8 cellular contexts compared by ENCODE assay signal in the genomic region with DNA sequence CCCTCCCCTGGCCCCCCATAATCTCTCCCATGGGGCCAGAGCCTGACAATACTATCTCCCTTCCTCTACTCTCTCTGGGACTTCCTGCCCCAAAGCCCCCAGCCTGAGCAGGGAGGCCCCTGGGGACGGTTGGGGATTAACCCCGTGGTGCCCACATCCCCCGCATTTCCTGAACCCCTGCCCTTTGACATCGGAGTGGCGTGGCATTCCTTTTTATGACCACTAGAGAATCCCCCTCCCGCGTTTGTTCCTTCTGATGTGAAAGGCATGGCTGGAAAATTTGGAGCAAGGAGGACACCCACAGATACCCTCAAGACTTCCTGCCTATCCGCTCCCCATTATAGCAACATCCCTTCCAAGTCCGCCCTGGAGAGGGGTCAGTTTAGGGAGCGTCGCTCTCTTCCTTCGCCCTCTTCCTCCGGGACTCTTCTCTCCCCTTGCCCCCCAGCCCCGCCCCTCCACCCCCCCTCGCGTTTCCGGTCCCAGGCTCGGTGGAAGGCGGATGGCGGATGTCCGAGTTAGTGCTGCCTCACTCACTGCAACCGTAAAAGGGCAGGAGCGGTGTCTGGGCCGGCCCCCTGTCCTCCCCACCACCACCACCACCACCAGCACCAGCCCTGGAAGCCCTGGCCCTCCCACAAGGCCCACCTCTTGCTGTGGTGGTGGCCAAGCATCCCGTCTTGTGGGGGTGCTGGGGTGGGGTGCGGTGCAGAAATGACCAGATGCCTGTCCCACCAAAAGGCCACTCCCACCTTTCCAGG. TPM values are rescaled to one million over a fixed set of nuclear protein-coding genes. Genes with fewer than 3 reads are reported as not detected.
DNase-seq lines count a peak whose midpoint lies in the region; ATAC-seq and TF ChIP-seq lines count a peak whose summit lies in the region.

No MANE protein-coding gene starts in this region.

- DNase-seq in CD4-positive, alpha-beta T cell, result peak in 1 of 10 experiments; percentile 29
- peak; percentile 57 for DNase-seq in PC-3
- DNase-seq in breast epithelium (ENCODE audit: low spot score in 2 of 2), result peak; percentile 77 to 83
- DNase-seq in iris pigment epithelial cell (ENCODE audit: low read depth), result peak; percentile 77
- peak; percentile 22 for DNase-seq in stimulated activated CD8-positive, alpha-beta memory T cell treated with anti-CD3 and anti-CD28 coated beads, Interleukin-12 subunit alpha, Interleukin-12 subunit beta, amount 100 ng/mL, for 4 hours (ENCODE audit: low read depth)

- intact Hi-C loops in CD4-positive, alpha-beta T cell (cut with DNase I, micrococcal nuclease), result loop anchor here (1.0 to 5.0 kb wide), 4 partner anchors 14 to 183 kb away; partner anchors contain the start of genes QPCTL (in 1 of the 2) and SNRPD2 (in 1 of the 2)
- intact Hi-C loops in PC-3 (cut with micrococcal nuclease) (no loop called here), breast epithelium (cut with DNase I; ENCODE audit: low total_unique reads) (loop anchor here (1.0 kb wide), 1 partner anchor 79 kb away; no protein-coding TSS in a partner anchor)

- peaks cover 26% of the 10 kb centered on the region for H3K4me1 ChIP-seq in PC-3 (ENCODE audit: insufficient read depth, low read length)
- peaks cover 4 to 5% of the 10 kb centered on the region in 2 donors for H3K4me1 ChIP-seq in breast epithelium

- no peak for TF ChIP-seq POLR2A in breast epithelium (IDR thresholded peaks at IDR 0.05)

- peak overlapping the region; percentile 90 for H3K9ac ChIP-seq in PC-3 (ENCODE audit: low read length)

- H3F3A ChIP-seq in PC-3 (ENCODE audit: low read length, unreplicated experiment), result no peaks in the 10 kb centered on the region

- TSS peak; percentile 43 for BruUV-seq in PC-3 (replicated peaks; lab: Mats Ljungman, UMichigan)

- H3K27ac ChIP-seq in CD4-positive, alpha-beta T cell (ENCODE audit: low read depth, low read length), result peak overlapping the region; percentile 94
- H3K27ac ChIP-seq in PC-3 (ENCODE audit: low read length) (peak overlapping the region; percentile 51), breast epithelium (peak overlapping the region; percentile 94 to 95)

- no peaks in the 10 kb centered on the region for H3K27me3 Mint-ChIP-seq in CD4-positive, alpha-beta T cell

- H2AFZ ChIP-seq in PC-3 (ENCODE audit: low read length), result no peak overlapping the region

- no peaks in the 10 kb centered on the region for H3K9me2 ChIP-seq in PC-3 (replicated peaks; ENCODE audit: low read length)

- POLR2A ChIA-PET in CD4-positive, alpha-beta T cell (lab: Charles Lee), result interaction anchor here (0.9 to 1.5 kb wide), 5 partner anchors 10 to 130 kb away, joined by 3 to 4 read pairs (median 3); partner anchors contain the start of genes EML2, FOSB, OPA3 and PPM1N
- POLR2A ChIA-PET in PC-3 (lab: Charles Lee; ENCODE audit: unreplicated experiment), result no interaction called here

- peaks cover 17% of the 10 kb centered on the region for H3K36me3 Mint-ChIP-seq in CD4-positive, alpha-beta T cell (ENCODE audit: low read depth)

- peak overlapping the region; percentile 98 for H3K4me3 Mint-ChIP-seq in CD4-positive, alpha-beta T cell

- no peaks in the 10 kb centered on the region for H3K27me3 ChIP-seq in CD4-positive, alpha-beta T cell (ENCODE audit: control insufficient read depth, insufficient read depth, low read length)
- H3K27me3 ChIP-seq in PC-3 (ENCODE audit: low read length) (no peaks in the 10 kb centered on the region), breast epithelium (no peaks in the 10 kb centered on the region)

- no peaks in the 10 kb centered on the region for H3K9me3 ChIP-seq in CD4-positive, alpha-beta T cell (ENCODE audit: control insufficient read depth, low read length)
- H3K9me3 ChIP-seq in PC-3 (ENCODE audit: low read length) (no peaks in the 10 kb centered on the region), breast epithelium (no peaks in the 10 kb centered on the region)

- no peak for ATAC-seq in CD4-positive, alpha-beta T cell (ENCODE audit: poor library complexity)
- ATAC-seq in GM21825 (IDR thresholded peaks at IDR 0.05; ENCODE audit: unreplicated experiment) (peak; percentile 23), PC-3 (peak; percentile 41), HG02970 (IDR thresholded peaks at IDR 0.05; ENCODE audit: low FRiP score, unreplicated experiment) (no peak), HG03045 (IDR thresholded peaks at IDR 0.05; ENCODE audit: unreplicated experiment) (no peak)

- H3K4me1 Mint-ChIP-seq in CD4-positive, alpha-beta T cell (ENCODE audit: low read depth), result peaks cover 65% of the 10 kb centered on the region

- peak overlapping the region; percentile 99 for H3K4me3 ChIP-seq in PC-3 (ENCODE audit: low read length)
- peak overlapping the region; percentile 65 to 99 (median 97) for H3K4me3 ChIP-seq in breast epithelium

- CTCF ChIA-PET in CD4-positive, alpha-beta T cell (lab: Charles Lee), result interaction anchor here (0.5 to 1.7 kb wide), 3 partner anchors 30 to 95 kb away, joined by 3 to 8 read pairs (median 3); no protein-coding TSS in a partner anchor
- CTCF ChIA-PET in PC-3 (lab: Charles Lee), result no interaction called here

- no peak for TF ChIP-seq CTCF in CD4-positive, alpha-beta T cell (IDR thresholded peaks at IDR 0.05)
- TF ChIP-seq CTCF in PC-3 (conservative IDR thresholded peaks at IDR 0.05; ENCODE audit: low read depth, low read length) (no peak), breast epithelium (IDR thresholded peaks at IDR 0.05) (peak in 2 of 3 donors; percentile 40 to 44)

- H3K9me3 Mint-ChIP-seq in CD4-positive, alpha-beta T cell, result no peaks in the 10 kb centered on the region

- peaks cover 71% of the 10 kb centered on the region for H3K79me2 ChIP-seq in PC-3 (ENCODE audit: low read length)

- H3K27ac Mint-ChIP-seq in CD4-positive, alpha-beta T cell, result peak overlapping the region; percentile 99

- peak overlapping the region; percentile 99 for H3K4me2 ChIP-seq in PC-3 (ENCODE audit: low read length)

- peaks cover 8% of the 10 kb centered on the region; the same call in 1 of the 2 replicates for H4K20me1 ChIP-seq in PC-3 (ENCODE audit: low read length)

- H3K36me3 ChIP-seq in PC-3 (ENCODE audit: low read depth, low read length) (no peaks in the 10 kb centered on the region), breast epithelium (no peaks in the 10 kb centered on the region)

RNA-seq across cellular contexts. Expression of gene VASP, which starts 1.8 kb away (rescaled TPM):
- 10 to 100 TPM; 49.9 to 55.5 TPM for total RNA-seq in CD4-positive, alpha-beta T cell
- 120 and 158 TPM in 2 replicates for total RNA-seq in PC-3 (2014; rRNA removed)
- 10 to 100 TPM; 31.8 to 61.6 (median 52.2) TPM for total RNA-seq in breast epithelium

RNA-seq across cellular contexts. Expression of gene PPM1N, which starts 10.9 kb away (rescaled TPM):
- 1 to 10 TPM; 3.3 to 3.5 TPM for total RNA-seq in CD4-positive, alpha-beta T cell
- total RNA-seq in PC-3 (2014; rRNA removed) (2.5 and 4.7 TPM in 2 replicates), breast epithelium (1 to 10 TPM; 1.8 to 2.5 (median 2.3) TPM)

RNA-seq across cellular contexts. Expression of gene RTN2, which starts 12.3 kb away (rescaled TPM):
- total RNA-seq in CD4-positive, alpha-beta T cell, result under 1 TPM; 0.60 to 0.70 TPM
- total RNA-seq in PC-3 (2014; rRNA removed), result 9.5 and 12.9 TPM in 2 replicates
- 10 to 100 TPM in 1 of 3 donors, 1 to 10 TPM in 2; 5.9 to 15.1 (median 7.2) TPM for total RNA-seq in breast epithelium

RNA-seq across cellular contexts. Expression of gene FOSB, which starts 41.3 kb away (rescaled TPM):
- total RNA-seq in CD4-positive, alpha-beta T cell, result 100 to 1,000 TPM; 422 to 424 TPM
- 35.8 and 60.5 TPM in 2 replicates for total RNA-seq in PC-3 (2014; rRNA removed)
- 100 to 1,000 TPM in 1 of 3 donors, 10 to 100 TPM in 2; 29.8 to 109 (median 38.4) TPM for total RNA-seq in breast epithelium

Comparison
In these comparisons a context has a peak if more than half of its experiments do, and no peak if none do; other contexts are left out.
1. ATAC-seq: peak in GM21825 (single experiment) and PC-3 (single experiment); none in CD4-positive, alpha-beta T cell (single experiment), HG02970 (single experiment) and HG03045 (single experiment).
2. CTCF ChIP-seq: peak in breast epithelium (2 of 3); none in CD4-positive, alpha-beta T cell (single experiment) and PC-3 (single experiment).
3. Peak in every context shown above with its lines, with median percentiles within 50 percentile points of each other: H3K27ac ChIP-seq.